12 cellular contexts compared by ENCODE assay signal in genomic region chr2:190413421-190413820, GRCh38. TPM values are rescaled to one million over a fixed set of nuclear protein-coding genes. Genes with fewer than 3 reads are reported as not detected.
DNase-seq lines count a peak whose midpoint lies in the region; ATAC-seq and TF ChIP-seq lines count a peak whose summit lies in the region.
"Had no signal": no experiment of that assay in that cellular context is flagged by ENCODE, and none has a peak within 500 bp of the region (broad histone marks: within the 10 kb centered on the region; RNA-seq: fewer than 3 reads in every experiment).

No MANE protein-coding gene starts in this region.

- 50 to 69% (median 65%) methylated on average over 4 of the region's 4 CpGs for WGBS in stomach, 5 donors

- H3K4me3 ChIP-seq in CD8-positive, alpha-beta memory T cell (ENCODE audit: low read length): no peak overlapping the region
- H3K4me3 ChIP-seq in mucosa of descending colon (no peak overlapping the region), stomach (no peak overlapping the region)

- peaks cover 76% of the 10 kb centered on the region for H3K4me1 ChIP-seq in CD8-positive, alpha-beta memory T cell (ENCODE audit: insufficient read depth, low read length)
- peaks cover 25% of the 10 kb centered on the region for H3K4me1 ChIP-seq in mucosa of descending colon (ENCODE audit: low read depth)
- peaks cover 37 to 89% (median 52%) of the 10 kb centered on the region in 4 donors for H3K4me1 ChIP-seq in stomach

- peaks cover 0 to 20% (median 3%) of the 10 kb centered on the region in 3 donors for H3K36me3 Mint-ChIP-seq in CD8-positive, alpha-beta memory T cell
- peaks cover 31% of the 10 kb centered on the region for H3K36me3 Mint-ChIP-seq in activated CD8-positive, alpha-beta T cell treated with anti-CD3 and anti-CD28 coated beads, Interleukin-2, amount 10 ng/mL, durations not matched to agents 7 days and 5 days (ENCODE audit: low read depth)

- no peaks in the 10 kb centered on the region for H3K27me3 ChIP-seq in CD8-positive, alpha-beta memory T cell (ENCODE audit: insufficient read depth, low read length, poor library complexity, severe bottlenecking)
- no peaks in the 10 kb centered on the region for H3K27me3 ChIP-seq in stomach

- TF ChIP-seq EP300 in stomach (IDR thresholded peaks at IDR 0.05): no peak

- POLR2A ChIA-PET in CD8-positive, alpha-beta memory T cell (lab: Charles Lee): no interaction called here
- POLR2A ChIA-PET in activated CD8-positive, alpha-beta T cell treated with anti-CD3 and anti-CD28 coated beads, Interleukin-2, amount 10 ng/mL, durations not matched to agents 7 days and 5 days (lab: Charles Lee): no interaction called here

- no peak for ATAC-seq in activated CD8-positive, alpha-beta T cell treated with anti-CD3 and anti-CD28 coated beads, Interleukin-2, amount 10 ng/mL, durations not matched to agents 7 days and 5 days
- ATAC-seq in mucosa of descending colon (peak; percentile 11), HG03139 (IDR thresholded peaks at IDR 0.05; ENCODE audit: unreplicated experiment) (no peak)

- H3K27me3 Mint-ChIP-seq in CD8-positive, alpha-beta memory T cell: no peaks in the 10 kb centered on the region
- H3K27me3 Mint-ChIP-seq in activated CD8-positive, alpha-beta T cell treated with anti-CD3 and anti-CD28 coated beads, Interleukin-2, amount 10 ng/mL, durations not matched to agents 7 days and 5 days (ENCODE audit: low read depth): no peaks in the 10 kb centered on the region

- H3K27ac ChIP-seq in CD8-positive, alpha-beta memory T cell (ENCODE audit: low read depth, low read length): no peak overlapping the region
- H3K27ac ChIP-seq in stomach: peak overlapping the region in 2 of 5 donors; percentile 24 to 42

- peak overlapping the region; percentile 22 to 78 (median 49) for H3K27ac Mint-ChIP-seq in CD8-positive, alpha-beta memory T cell
- peak overlapping the region; percentile 43 for H3K27ac Mint-ChIP-seq in activated CD8-positive, alpha-beta T cell treated with anti-CD3 and anti-CD28 coated beads, Interleukin-2, amount 10 ng/mL, durations not matched to agents 7 days and 5 days
- H3K27ac Mint-ChIP-seq: progenitor cell of endocrine pancreas had no signal

- no peak for TF ChIP-seq POLR2A in stomach (IDR thresholded peaks at IDR 0.05)

- peak overlapping the region in 6 of 7 donors; percentile 5 to 54 (median 20) for H3K4me3 Mint-ChIP-seq in CD8-positive, alpha-beta memory T cell
- no peak overlapping the region for H3K4me3 Mint-ChIP-seq in activated CD8-positive, alpha-beta T cell treated with anti-CD3 and anti-CD28 coated beads, Interleukin-2, amount 10 ng/mL, durations not matched to agents 7 days and 5 days

- no peak for TF ChIP-seq CTCF in mucosa of descending colon (IDR thresholded peaks at IDR 0.05)
- TF ChIP-seq CTCF in stomach (IDR thresholded peaks at IDR 0.05): no peak

- no peaks in the 10 kb centered on the region for H3K36me3 ChIP-seq in CD8-positive, alpha-beta memory T cell (ENCODE audit: insufficient read depth, low read length)
- H3K36me3 ChIP-seq in mucosa of descending colon (ENCODE audit: low read depth) (no peaks in the 10 kb centered on the region), stomach (no peaks in the 10 kb centered on the region)

- no peaks in the 10 kb centered on the region for H3K9me3 Mint-ChIP-seq in CD8-positive, alpha-beta memory T cell
- no peaks in the 10 kb centered on the region for H3K9me3 Mint-ChIP-seq in activated CD8-positive, alpha-beta T cell treated with anti-CD3 and anti-CD28 coated beads, Interleukin-2, amount 10 ng/mL, durations not matched to agents 7 days and 5 days (ENCODE audit: insufficient read depth)

- no peak for DNase-seq in CD8-positive, alpha-beta memory T cell
- DNase-seq in HT1080 (ENCODE audit: low read depth) (peak; percentile 7), mucosa of descending colon (no peak), stomach (no peak), KG1 (lab: John Stamatoyannopoulos, UW) (no peak), NCI-H1436 treated with DMSO at 0.1 percent for 48 hours (lab: John Stamatoyannopoulos, UW) (no peak)
- no peak for DNase-seq in activated CD8-positive, alpha-beta T cell treated with anti-CD3 and anti-CD28 coated beads, Interleukin-2, amount 10 ng/mL, durations not matched to agents 7 days and 5 days
- DNase-seq: activated CD4-positive, CD25-positive, alpha-beta regulatory T cell; EL; NCI-H1930 had no signal

- intact Hi-C loops in mucosa of descending colon (cut with DNase I, micrococcal nuclease): no loop called here
- intact Hi-C loops in stomach (cut with DNase I; ENCODE audit: low total_unique reads): no loop called here

- CTCF ChIA-PET in CD8-positive, alpha-beta memory T cell (lab: Charles Lee): interaction anchor here (0.9 kb wide), 1 partner anchor 37 kb away, joined by 3 read pairs; no protein-coding TSS in a partner anchor
- CTCF ChIA-PET in activated CD8-positive, alpha-beta T cell treated with anti-CD3 and anti-CD28 coated beads, Interleukin-2, amount 10 ng/mL, durations not matched to agents 7 days and 5 days (lab: Charles Lee): interaction anchor here (1.1 kb wide), 1 partner anchor 20 kb away, joined by 3 read pairs; no protein-coding TSS in a partner anchor

- H3K9me3 ChIP-seq in CD8-positive, alpha-beta memory T cell (ENCODE audit: low read length): no peaks in the 10 kb centered on the region
- H3K9me3 ChIP-seq in mucosa of descending colon: no peaks in the 10 kb centered on the region
- H3K9me3 ChIP-seq in stomach: no peaks in the 10 kb centered on the region

- H3K4me1 Mint-ChIP-seq in CD8-positive, alpha-beta memory T cell: peaks cover 77 to 89% (median 89%) of the 10 kb centered on the region in 3 donors
- H3K4me1 Mint-ChIP-seq in activated CD8-positive, alpha-beta T cell treated with anti-CD3 and anti-CD28 coated beads, Interleukin-2, amount 10 ng/mL, durations not matched to agents 7 days and 5 days (ENCODE audit: low read depth): peaks cover 61% of the 10 kb centered on the region

RNA-seq across cellular contexts. Expression of gene MFSD6, which starts 5.3 kb away (rescaled TPM):
- total RNA-seq in CD8-positive, alpha-beta memory T cell: 10 to 100 TPM; 64.9 to 65.7 TPM
- 31.8 TPM for polyA plus RNA-seq in CD8-positive, alpha-beta memory T cell
- 3.0 and 3.1 TPM in 2 replicates for total RNA-seq in HT1080 (2014; rRNA removed; shearing (Covaris generic))
- polyA plus RNA-seq in HT1080 (2015; cell fraction: cytosol; rRNA removed): 3.4 and 7.7 TPM in 2 replicates
- 2.8 and 6.2 TPM in 2 replicates for polyA plus RNA-seq in HT1080 (2015; cell fraction: nucleus; rRNA removed)
- total RNA-seq in activated CD8-positive, alpha-beta T cell treated with anti-CD3 and anti-CD28 coated beads, Interleukin-2, amount 10 ng/mL, durations not matched to agents 7 days and 5 days: 10 to 100 TPM; 51.8 to 53.2 TPM
- 10 to 100 TPM; 58.4 to 73.2 (median 64.1) TPM for total RNA-seq in mucosa of descending colon
- total RNA-seq in stomach: 100 to 1,000 TPM in 2 of 5 donors, 10 to 100 TPM in 3; 18.7 to 134 (median 63.5) TPM
- polyA plus RNA-seq in stomach: 10 to 100 TPM in 2 of 3 donors, 1 to 10 TPM in 1; 9.2 to 12.8 (median 12.4) TPM
